Comparison of ENCODE assay signal across 12 cellular contexts in the genomic region with DNA sequence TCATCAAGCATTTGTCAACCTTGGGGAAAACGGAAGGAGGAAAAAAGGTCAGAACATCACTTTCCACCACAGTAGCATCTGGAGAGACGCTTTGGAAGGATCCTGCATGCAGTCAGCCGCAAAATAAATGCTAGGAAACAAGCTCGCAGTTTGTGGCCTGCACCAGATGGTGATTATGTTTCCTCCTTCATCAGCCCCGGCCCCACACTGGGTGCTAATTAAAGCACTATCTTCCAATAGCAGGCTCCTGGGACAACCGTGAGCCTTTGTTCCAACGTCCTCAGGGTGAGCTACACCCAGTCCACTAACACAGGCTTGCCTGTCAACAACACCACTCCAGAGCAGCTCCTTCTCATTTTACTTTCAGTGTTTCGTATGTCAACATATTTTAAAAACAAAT.
DNase-seq lines count a peak whose midpoint lies in the region; ATAC-seq, FAIRE-seq and TF ChIP-seq lines count a peak whose summit lies in the region.
"Had no signal": no experiment of that assay in that cellular context is flagged by ENCODE, and none has a peak within 500 bp of the region (broad histone marks: within the 10 kb centered on the region; RNA-seq: fewer than 3 reads in every experiment).

No MANE protein-coding gene starts in this region.

- no peaks in the 10 kb centered on the region for H4K20me1 ChIP-seq in HepG2 (ENCODE audit: insufficient read depth, low read length)

- FAIRE-seq in HepG2 (lab: Jason Lieb, UNC), result no peak
- FAIRE-seq: GM12892 had no signal

- no peak for TF ChIP-seq CTCF in HepG2 (CRISPR knock-in tag; IDR thresholded peaks at IDR 0.05)

- no peaks in the 10 kb centered on the region for H3K9me3 Mint-ChIP-seq in stimulated activated memory B cell treated with anti-CD40 and anti-IgM and Interleukin-4, amounts not matched to agents 10 μg/mL and 1 μg/mL and 100 μg/mL, for 72 hours

- H3K36me3 ChIP-seq in HepG2 (replicated peaks in 1 of 2; ENCODE audit: control insufficient read depth in 1 of 2, insufficient read depth in 2 of 2, low read length in 2 of 2), result peaks cover 0 to 8% of the 10 kb centered on the region in 2 experiments; a peak in 2 of 5 replicates

- peaks cover 13% of the 10 kb centered on the region for H3K4me1 Mint-ChIP-seq in stimulated activated memory B cell treated with anti-CD40 and anti-IgM and Interleukin-4, amounts not matched to agents 10 μg/mL and 1 μg/mL and 100 μg/mL, for 72 hours

- no peak overlapping the region for H3K4me3 Mint-ChIP-seq in stimulated activated memory B cell treated with anti-CD40 and anti-IgM and Interleukin-4, amounts not matched to agents 10 μg/mL and 1 μg/mL and 100 μg/mL, for 72 hours

- 98% methylated on average over 7 of the region's 8 CpGs for WGBS in HepG2 (ENCODE audit: low lambda C conversion rate)

- no peaks in the 10 kb centered on the region for H3K9me3 ChIP-seq in HepG2 (ENCODE audit: low read length)

- H3K36me3 Mint-ChIP-seq in stimulated activated memory B cell treated with anti-CD40 and anti-IgM and Interleukin-4, amounts not matched to agents 10 μg/mL and 1 μg/mL and 100 μg/mL, for 72 hours, result peaks cover 41% of the 10 kb centered on the region

- no peak for TF ChIP-seq RAD21 in HepG2 (CRISPR knock-in tag; IDR thresholded peaks at IDR 0.05)

- no peaks in the 10 kb centered on the region for H3K27me3 Mint-ChIP-seq in stimulated activated memory B cell treated with anti-CD40 and anti-IgM and Interleukin-4, amounts not matched to agents 10 μg/mL and 1 μg/mL and 100 μg/mL, for 72 hours

- TF ChIP-seq POLR2A in HepG2 (IDR thresholded peaks at IDR 0.05; ENCODE audit: insufficient read depth in 1 of 2, low read depth in 2 of 2, low read length in 2 of 2), result no peak

- H2AFZ ChIP-seq in HepG2 (ENCODE audit: low read length), result no peak overlapping the region

- H3K27me3 ChIP-seq in layer of hippocampus (ENCODE audit: control insufficient read depth, insufficient read depth, low read length) (no peaks in the 10 kb centered on the region), HepG2 (ENCODE audit: control insufficient read depth in 1 of 2, insufficient read depth in 2 of 2, low read length in 2 of 2) (no peaks in the 10 kb centered on the region)

- no peak overlapping the region for H3K4me2 ChIP-seq in HepG2 (ENCODE audit: low read depth, low read length)

- CTCF ChIA-PET in HepG2 (lab: Yijun Ruan, JAX; ENCODE audit: low intra/inter-chr PET ratio, low total read pairs), result no interaction called here

- in situ Hi-C loops in HepG2 (cut with HindIII; ENCODE audit: extremely low pct_ligation_motif_present, low pct_unique_long_range_greater_than_20kb), result no loop called here

- intact Hi-C loops in HepG2 (cut with micrococcal nuclease; ENCODE audit: unreplicated experiment), result no loop called here

- ATAC-seq in HG02840 (IDR thresholded peaks at IDR 0.05; ENCODE audit: low FRiP score, unreplicated experiment) (no peak), GM19467 (IDR thresholded peaks at IDR 0.05; ENCODE audit: unreplicated experiment) (no peak), HepG2 (no peak)
- ATAC-seq in stimulated activated memory B cell treated with anti-CD40 and anti-IgM and Interleukin-4, amounts not matched to agents 10 μg/mL and 1 μg/mL and 100 μg/mL, for 72 hours, result no peak
- ATAC-seq: Panc1 had no signal

- H3K27ac ChIP-seq in angular gyrus (ENCODE audit: low read depth, low read length), result peak overlapping the region; percentile 66
- H3K27ac ChIP-seq in layer of hippocampus (ENCODE audit: low read depth, low read length), result peak overlapping the region; percentile 6
- H3K27ac ChIP-seq in HepG2 (ENCODE audit: extremely low read length, insufficient read depth, low read length), result no peak overlapping the region

- DNase-seq in ELF-1 (ENCODE audit: low read depth, low spot score) (peak; percentile 46), NCI-H1436 (lab: John Stamatoyannopoulos, UW) (peak; percentile 42), HepG2 (ENCODE audit: low spot score) (no peak)
- DNase-seq: activated CD4-positive, CD25-positive, alpha-beta regulatory T cell; cortex of kidney had no signal

- no peak overlapping the region for H3K4me3 ChIP-seq in HepG2 (replicated peaks in 1 of 3; ENCODE audit: insufficient read depth in 1 of 3, low read depth in 2 of 3, low read length in 3 of 3)

- TF ChIP-seq EP300 in HepG2 (IDR thresholded peaks at IDR 0.05; ENCODE audit: low read depth in 2 of 2, low read length in 2 of 2) (no peak), HepG2 (CRISPR knock-in tag; IDR thresholded peaks at IDR 0.05; ENCODE audit: borderline replicate concordance) (no peak)

- no TSS peak for BruUV-seq in HepG2 (replicated peaks; lab: Mats Ljungman, UMichigan)

- no peaks in the 10 kb centered on the region for H3K79me2 ChIP-seq in HepG2 (ENCODE audit: insufficient read depth, low read length)

- H3K9ac ChIP-seq in HepG2 (ENCODE audit: insufficient read depth, low read depth, low read length), result no peak overlapping the region

- POLR2A ChIA-PET in HepG2 (lab: Yijun Ruan, JAX), result no interaction called here

- H3K27ac Mint-ChIP-seq in stimulated activated memory B cell treated with anti-CD40 and anti-IgM and Interleukin-4, amounts not matched to agents 10 μg/mL and 1 μg/mL and 100 μg/mL, for 72 hours, result no peak overlapping the region

- H3K4me1 ChIP-seq in HepG2 (ENCODE audit: insufficient read depth, low read length), result peaks cover 8% of the 10 kb centered on the region; the same call in 1 of the 2 replicates

TF ChIP-seq in HepG2, 621 proteins besides CTCF, POLR2A, EP300 and RAD21:
- no peak for TF ChIP-seq HOXD1 (CRISPR knock-in tag; IDR thresholded peaks at IDR 0.05)
